In the genomic region with DNA sequence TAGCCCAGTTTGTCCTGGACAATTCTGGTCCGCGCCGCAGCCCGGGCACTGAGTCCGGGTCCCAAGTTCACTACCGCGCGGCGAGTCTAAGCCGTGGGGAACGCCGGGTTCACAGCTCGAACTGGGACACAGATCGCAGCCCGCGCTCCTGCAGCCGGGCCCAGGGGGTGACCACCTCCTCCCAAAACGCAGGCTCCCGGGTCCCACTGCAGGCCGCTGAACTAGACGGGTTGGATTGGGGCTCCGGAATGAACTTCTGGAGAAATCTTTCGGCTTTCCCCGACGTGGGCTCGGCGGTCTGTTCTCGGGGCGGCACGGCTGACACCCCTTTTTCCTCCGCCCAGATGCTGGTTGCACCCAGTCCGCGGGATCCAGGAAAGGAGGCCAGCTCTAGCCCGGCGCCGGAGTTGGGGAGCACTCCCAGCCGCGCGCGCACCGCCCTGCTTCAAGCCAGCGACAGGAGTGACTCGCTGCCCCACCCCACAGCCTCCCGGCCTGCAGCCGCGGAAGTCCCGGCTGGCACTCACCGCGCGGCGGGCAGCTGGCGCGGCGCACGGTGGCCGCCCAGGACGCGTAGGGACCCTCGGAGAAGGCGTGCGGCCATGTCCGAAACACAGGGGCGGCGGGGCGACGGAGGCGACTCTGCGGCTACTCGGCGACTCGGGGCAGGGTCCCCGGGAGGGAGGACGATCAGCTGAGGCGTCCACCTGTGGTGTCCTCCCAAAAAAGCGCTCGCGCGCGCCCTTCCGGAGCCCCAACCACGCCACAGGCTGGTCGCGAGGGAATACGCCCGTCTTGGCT, we compare ENCODE assay signal across 9 cellular contexts. TPM values are rescaled to one million over a fixed set of nuclear protein-coding genes. Genes with fewer than 3 reads are reported as not detected.
DNase-seq lines count a peak whose midpoint lies in the region; ATAC-seq and TF ChIP-seq lines count a peak whose summit lies in the region.
"Had no signal": no experiment of that assay in that cellular context is flagged by ENCODE, and none has a peak within 500 bp of the region (broad histone marks: within the 10 kb centered on the region; RNA-seq: fewer than 3 reads in every experiment).

ACADL (minus strand) TSS at position 788 of the 801 bp plus-strand sequence; CDS start at position 604, 184 bp downstream.

- peaks cover 0 to 71% (median 20%) of the 10 kb centered on the region in 7 donors for H3K27me3 ChIP-seq in heart right ventricle
- no peaks in the 10 kb centered on the region for H3K27me3 ChIP-seq in parathyroid adenoma (ENCODE audit: control insufficient read depth, insufficient read depth, low read length)
- H3K27me3 ChIP-seq: BLaER1 had no signal

- peaks cover 0 to 13% (median 6%) of the 10 kb centered on the region in 9 donors for H3K4me1 ChIP-seq in heart right ventricle
- H3K4me1 ChIP-seq in parathyroid adenoma: peaks cover 14% of the 10 kb centered on the region
- H3K4me1 ChIP-seq: BLaER1 had no signal

- H3K9me3 Mint-ChIP-seq in activated T-helper 1 cell treated with anti-CD3 and anti-CD28 coated beads, Interleukin-12 subunit alpha, Interleukin-12 subunit beta, Interleukin-2, Interleukin-4 antibody, amounts not matched to agents 30 ng/mL and 10 ng/mL and 1 ng/mL, durations not matched to agents 14 hours and 24 hours and 36 hours: no peaks in the 10 kb centered on the region

- H3K4me3 Mint-ChIP-seq in activated T-helper 1 cell treated with anti-CD3 and anti-CD28 coated beads, Interleukin-12 subunit alpha, Interleukin-12 subunit beta, Interleukin-2, Interleukin-4 antibody, amounts not matched to agents 30 ng/mL and 10 ng/mL and 1 ng/mL, durations not matched to agents 14 hours and 24 hours and 36 hours: peak within 1 kb of the TSS; percentile 39

- H3K36me3 ChIP-seq in heart right ventricle (no peaks in the 10 kb centered on the region), parathyroid adenoma (ENCODE audit: control insufficient read depth, insufficient read depth, low read length) (no peaks in the 10 kb centered on the region)
- H3K36me3 ChIP-seq: BLaER1 had no signal

- H3K27ac ChIP-seq in heart right ventricle (peak within 1 kb of the TSS in 5 of 10 donors; percentile 15 to 58 (median 34)), parathyroid adenoma (no peak within 1 kb of the TSS)
- H3K27ac ChIP-seq: BLaER1 had no signal

- H3K9ac ChIP-seq in parathyroid adenoma: no peak within 1 kb of the TSS
- H3K9ac ChIP-seq: BLaER1 had no signal

- H3K4me1 Mint-ChIP-seq in activated T-helper 1 cell treated with anti-CD3 and anti-CD28 coated beads, Interleukin-12 subunit alpha, Interleukin-12 subunit beta, Interleukin-2, Interleukin-4 antibody, amounts not matched to agents 30 ng/mL and 10 ng/mL and 1 ng/mL, durations not matched to agents 14 hours and 24 hours and 36 hours (ENCODE audit: low read depth): peaks cover 6% of the 10 kb centered on the region

- 1 to 3% methylated on average over 80 to 85 of the region's 85 CpGs for WGBS in heart right ventricle, 2 donors

- no peaks in the 10 kb centered on the region for H3K9me3 ChIP-seq in heart right ventricle
- H3K9me3 ChIP-seq in parathyroid adenoma (ENCODE audit: control insufficient read depth, low read length): no peaks in the 10 kb centered on the region

- no peak within 1 kb of the TSS for H3K27ac Mint-ChIP-seq in activated T-helper 1 cell treated with anti-CD3 and anti-CD28 coated beads, Interleukin-12 subunit alpha, Interleukin-12 subunit beta, Interleukin-2, Interleukin-4 antibody, amounts not matched to agents 30 ng/mL and 10 ng/mL and 1 ng/mL, durations not matched to agents 14 hours and 24 hours and 36 hours

- peak; percentile 82 to 94 (median 90) for ATAC-seq in heart right ventricle

- peak within 1 kb of the TSS; percentile 62 for H3K4me2 ChIP-seq in parathyroid adenoma (ENCODE audit: low read length)
- H3K4me2 ChIP-seq: BLaER1 had no signal

- peaks cover 2% of the 10 kb centered on the region for H3K36me3 Mint-ChIP-seq in activated T-helper 1 cell treated with anti-CD3 and anti-CD28 coated beads, Interleukin-12 subunit alpha, Interleukin-12 subunit beta, Interleukin-2, Interleukin-4 antibody, amounts not matched to agents 30 ng/mL and 10 ng/mL and 1 ng/mL, durations not matched to agents 14 hours and 24 hours and 36 hours (ENCODE audit: low read depth)

- peak within 1 kb of the TSS; percentile 48 for H2AFZ ChIP-seq in parathyroid adenoma

- H3K27me3 Mint-ChIP-seq in activated T-helper 1 cell treated with anti-CD3 and anti-CD28 coated beads, Interleukin-12 subunit alpha, Interleukin-12 subunit beta, Interleukin-2, Interleukin-4 antibody, amounts not matched to agents 30 ng/mL and 10 ng/mL and 1 ng/mL, durations not matched to agents 14 hours and 24 hours and 36 hours (ENCODE audit: insufficient read depth): peaks cover 52% of the 10 kb centered on the region

- peak within 1 kb of the TSS; percentile 9 to 71 (median 58) for H3K4me3 ChIP-seq in heart right ventricle
- H3K4me3 ChIP-seq in parathyroid adenoma (ENCODE audit: low read depth, low read length): peak within 1 kb of the TSS; percentile 44
- H3K4me3 ChIP-seq: BLaER1 had no signal

- DNase-seq in DMS79 treated with DMSO at 0.1 percent for 48 hours (lab: John Stamatoyannopoulos, UW) (peak; percentile 33), DMS79 (lab: John Stamatoyannopoulos, UW) (no peak), HPDE6-E6E7 (ENCODE audit: extremely low spot score) (peak; percentile 49), heart right ventricle (peak; percentile 7 to 47), NCI-H1105 (lab: John Stamatoyannopoulos, UW) (no peak)
- DNase-seq in activated T-helper 1 cell treated with anti-CD3 and anti-CD28 coated beads, Interleukin-12 subunit alpha, Interleukin-12 subunit beta, Interleukin-2, Interleukin-4 antibody, amounts not matched to agents 30 ng/mL and 10 ng/mL and 1 ng/mL, durations not matched to agents 14 hours and 24 hours and 36 hours (ENCODE audit: low spot score): no peak
- DNase-seq in activated CD4-positive, CD25-positive, alpha-beta regulatory T cell (lab: John Stamatoyannopoulos, UW): no peak

- intact Hi-C loops in activated T-helper 1 cell treated with anti-CD3 and anti-CD28 coated beads, Interleukin-12 subunit alpha, Interleukin-12 subunit beta, Interleukin-2, Interleukin-4 antibody, amounts not matched to agents 30 ng/mL and 10 ng/mL and 1 ng/mL, durations not matched to agents 14 hours and 24 hours and 36 hours (cut with micrococcal nuclease): no loop called here
- intact Hi-C loops in heart right ventricle (cut with DNase I): no loop called here

- TF ChIP-seq CTCF in heart right ventricle (IDR thresholded peaks at IDR 0.05): no peak
- TF ChIP-seq CTCF in parathyroid adenoma (IDR thresholded peaks at IDR 0.05): no peak

- H3K79me2 ChIP-seq in parathyroid adenoma: no peaks in the 10 kb centered on the region

RNA-seq across cellular contexts. Expression of gene ACADL, which starts in this region (rescaled TPM):
- not detected in 2 replicates for total RNA-seq in activated T-helper 1 cell treated with anti-CD3 and anti-CD28 coated beads, Interleukin-12 subunit alpha, Interleukin-12 subunit beta, Interleukin-2, Interleukin-4 antibody, amounts not matched to agents 30 ng/mL and 10 ng/mL and 1 ng/mL, durations not matched to agents 14 hours and 24 hours and 36 hours
- total RNA-seq in heart right ventricle: 1 to 10 TPM in 4 of 10 donors, under 1 TPM in 6; 0.52 to 4.3 (median 0.86) TPM
- polyA plus RNA-seq in heart right ventricle: 1 to 10 TPM in 1 of 2 donors, under 1 TPM in 1; 0.16 to 2.1 TPM

Comparison
In these comparisons a context has a peak if more than half of its experiments do, and no peak if none do; other contexts are left out.
1. DNase-seq: peak in DMS79 treated with DMSO at 0.1 percent for 48 hours (single experiment), HPDE6-E6E7 (single experiment) and heart right ventricle (2 of 2); none in DMS79 (single experiment), activated T-helper 1 cell treated with anti-CD3 and anti-CD28 coated beads, Interleukin-12 subunit alpha, Interleukin-12 subunit beta, Interleukin-2, Interleukin-4 antibody, amounts not matched to agents 30 ng/mL and 10 ng/mL and 1 ng/mL, durations not matched to agents 14 hours and 24 hours and 36 hours (single experiment), activated CD4-positive, CD25-positive, alpha-beta regulatory T cell (0 of 4) and NCI-H1105 (single experiment).